ENCODE assay signal across 8 cellular contexts in the genomic region with DNA sequence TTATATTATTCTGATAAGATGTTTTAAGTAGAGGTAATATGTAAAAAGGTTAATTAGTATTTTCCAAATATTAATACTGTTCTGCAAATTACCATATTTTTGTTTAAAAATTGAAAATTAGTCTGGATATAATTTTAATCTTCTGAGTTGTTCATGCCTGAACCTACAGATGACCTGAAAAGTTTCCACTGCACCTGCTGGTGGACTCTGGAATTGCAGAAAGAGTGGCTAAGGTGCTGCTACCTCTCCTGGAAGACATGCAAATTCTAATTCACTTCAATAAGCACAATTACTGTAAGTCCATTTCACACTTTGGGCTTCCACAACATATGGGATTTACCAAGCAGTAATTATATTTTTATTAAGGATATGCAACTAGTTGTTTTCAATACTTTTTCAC.
DNase-seq lines count a peak whose midpoint lies in the region; ATAC-seq and TF ChIP-seq lines count a peak whose summit lies in the region.

No MANE protein-coding gene starts in this region.

- H3K27me3 ChIP-seq in KMS-11 (ENCODE audit: insufficient read depth, low read depth) = no peaks in the 10 kb centered on the region
- H3K27me3 ChIP-seq in aorta (ENCODE audit: control insufficient read depth in 1 of 2, insufficient read depth in 2 of 2, low read length in 1 of 2) = no peaks in the 10 kb centered on the region

- H3K36me3 Mint-ChIP-seq in endothelial cell (ENCODE audit: low read depth, unreplicated experiment) = no peaks in the 10 kb centered on the region

- no peak overlapping the region for H3K4me2 ChIP-seq in KMS-11

- no peak overlapping the region for H3K27ac Mint-ChIP-seq in endothelial cell (ENCODE audit: unreplicated experiment)

- no peaks in the 10 kb centered on the region for H3K36me3 ChIP-seq in KMS-11 (ENCODE audit: insufficient read depth)
- H3K36me3 ChIP-seq in aorta (ENCODE audit: control insufficient read depth in 1 of 2, insufficient read depth in 2 of 2, low read length in 1 of 2) = no peaks in the 10 kb centered on the region

- H3K4me3 ChIP-seq in KMS-11 (IDR thresholded peaks at IDR 0.05; ENCODE audit: insufficient read depth, low read depth, low read length) = no peak overlapping the region
- H3K4me3 ChIP-seq in aorta (ENCODE audit: low read length in 2 of 2) = no peak overlapping the region

- H3K9ac ChIP-seq in KMS-11 = no peak overlapping the region

- H3K4me1 ChIP-seq in KMS-11 (ENCODE audit: low read depth, poor library complexity, severe bottlenecking) = no peaks in the 10 kb centered on the region
- no peaks in the 10 kb centered on the region for H3K4me1 ChIP-seq in aorta (ENCODE audit: control insufficient read depth in 1 of 2, insufficient read depth in 2 of 2, low read length in 2 of 2)

- intact Hi-C loops in aorta (cut with DNase I) = no loop called here

- ATAC-seq in GM19397 (IDR thresholded peaks at IDR 0.05; ENCODE audit: unreplicated experiment) (no peak), aorta (ENCODE audit: low FRiP score) (no peak)

- H3K4me1 Mint-ChIP-seq in endothelial cell (ENCODE audit: unreplicated experiment) = no peaks in the 10 kb centered on the region

- H3K9me3 ChIP-seq in aorta (ENCODE audit: control insufficient read depth, low read length) = no peaks in the 10 kb centered on the region

- TF ChIP-seq CTCF in GM12873 (IDR thresholded peaks at IDR 0.05; ENCODE audit: insufficient read depth, low read depth, low read length, missing control alignments) = peak; percentile 75
- peak; percentile 79 for TF ChIP-seq CTCF in KMS-11 (conservative IDR thresholded peaks at IDR 0.05; ENCODE audit: low read depth, low read length)
- peak; percentile 84 for TF ChIP-seq CTCF in endothelial cell (IDR thresholded peaks at IDR 0.05; ENCODE audit: unreplicated experiment)

- H4K20me1 ChIP-seq in KMS-11 (ENCODE audit: insufficient read depth) = no peaks in the 10 kb centered on the region

- peak; percentile 13 for DNase-seq in A172 (ENCODE audit: low spot score)
- peak; percentile 65 for DNase-seq in activated CD4-positive, alpha-beta T cell treated with anti-CD3 and anti-CD28 coated beads, Interleukin-2, amount 50 U/mL, for 1 hour
- peak; percentile 63 for DNase-seq in endothelial cell (ENCODE audit: low spot score)
- DNase-seq in stimulated activated CD4-positive, alpha-beta T cell treated with anti-CD3 and anti-CD28 coated beads, Interleukin-12 subunit alpha, Interleukin-12 subunit beta, amount 100 ng/mL, for 24 hours (ENCODE audit: low read depth in 2 of 2) = peak; percentile 26 to 64
- no peak for DNase-seq in aorta

- H3K27ac ChIP-seq in KMS-11 (no peak overlapping the region), aorta (ENCODE audit: low read depth in 1 of 2, low read length in 2 of 2) (no peak overlapping the region)

- H2AFZ ChIP-seq in KMS-11 (ENCODE audit: low read depth) = no peak overlapping the region

- H3K9me3 Mint-ChIP-seq in endothelial cell (ENCODE audit: unreplicated experiment) = no peaks in the 10 kb centered on the region

- H3K27me3 Mint-ChIP-seq in endothelial cell (ENCODE audit: unreplicated experiment) = peaks cover 1% of the 10 kb centered on the region

- H3K4me3 Mint-ChIP-seq in endothelial cell (ENCODE audit: unreplicated experiment) = no peak overlapping the region

- H3K79me2 ChIP-seq in KMS-11 (ENCODE audit: insufficient read depth, low read depth) = no peaks in the 10 kb centered on the region

Comparison
In these comparisons a context has a peak if more than half of its experiments do, and no peak if none do; other contexts are left out.
1. DNase-seq: peak in A172 (single experiment), activated CD4-positive, alpha-beta T cell treated with anti-CD3 and anti-CD28 coated beads, Interleukin-2, amount 50 U/mL, for 1 hour (single experiment), endothelial cell (single experiment) and stimulated activated CD4-positive, alpha-beta T cell treated with anti-CD3 and anti-CD28 coated beads, Interleukin-12 subunit alpha, Interleukin-12 subunit beta, amount 100 ng/mL, for 24 hours (2 of 2); none in aorta (0 of 2).
2. Peak in every context shown above with its lines, with median percentiles within 50 percentile points of each other: CTCF ChIP-seq.